ENCODE assay signal across 8 cellular contexts in genomic region chr12:57896139-57896436, GRCh38. TPM values are rescaled to one million over a fixed set of nuclear protein-coding genes. Genes with fewer than 3 reads are reported as not detected.
DNase-seq lines count a peak whose midpoint lies in the region; ATAC-seq, FAIRE-seq and TF ChIP-seq lines count a peak whose summit lies in the region.

No MANE protein-coding gene starts in this region.

- no peaks in the 10 kb centered on the region for H3K36me3 ChIP-seq in A673 (ENCODE audit: insufficient read depth, low read length, poor library complexity, severe bottlenecking)
- H3K36me3 ChIP-seq in HUES64 (ENCODE audit: insufficient read depth, low read length): no peaks in the 10 kb centered on the region
- H3K36me3 ChIP-seq in bronchial epithelial cell (ENCODE audit: control insufficient read depth, insufficient read depth, low read length): no peaks in the 10 kb centered on the region
- no peaks in the 10 kb centered on the region for H3K36me3 ChIP-seq in mesenchymal stem cell (ENCODE audit: control insufficient read depth in 1 of 2, insufficient read depth in 2 of 2, low read depth in 1 of 2, low read length in 2 of 2)

- H3K9me3 ChIP-seq in A673 (ENCODE audit: low read depth, low read length, poor library complexity, severe bottlenecking) (no peaks in the 10 kb centered on the region), HUES64 (ENCODE audit: insufficient read depth, low read depth, low read length) (no peaks in the 10 kb centered on the region), mesenchymal stem cell (ENCODE audit: control insufficient read depth, low read length) (no peaks in the 10 kb centered on the region)

- H4K8ac ChIP-seq in mesenchymal stem cell (ENCODE audit: low read length): peak overlapping the region; percentile 57

- H3K4me1 ChIP-seq in A673 (ENCODE audit: insufficient read depth, low read length, poor library complexity, severe bottlenecking) (peaks cover 78% of the 10 kb centered on the region), HUES64 (ENCODE audit: insufficient read depth, low read length) (peaks cover 25% of the 10 kb centered on the region), mesenchymal stem cell (ENCODE audit: control insufficient read depth, insufficient read depth, low read depth, low read length) (peaks cover 33% of the 10 kb centered on the region)

- H4K91ac ChIP-seq in mesenchymal stem cell (ENCODE audit: low read length): peak overlapping the region; percentile 100

- H3K4me3 ChIP-seq in A673 (ENCODE audit: low read depth, low read length, poor library complexity, severe bottlenecking) (peak overlapping the region; percentile 54), HUES64 (ENCODE audit: low read length) (peak overlapping the region; percentile 58), bronchial epithelial cell (ENCODE audit: low read depth, low read length) (peak overlapping the region; percentile 47), mesenchymal stem cell (ENCODE audit: insufficient read depth in 1 of 2, low read depth in 1 of 2, low read length in 2 of 2) (peak overlapping the region; percentile 56 to 60)

- H3K4ac ChIP-seq in mesenchymal stem cell (ENCODE audit: low read depth in 1 of 2, low read length in 2 of 2): peak overlapping the region; percentile 100

- H3K23ac ChIP-seq in mesenchymal stem cell (ENCODE audit: low read length in 2 of 2): peak overlapping the region in 1 of 2 experiments; percentile 81

- H3K4me2 ChIP-seq in mesenchymal stem cell (ENCODE audit: low read length, poor library complexity, severe bottlenecking): peak overlapping the region; percentile 85

- peak overlapping the region; percentile 89 to 95 for H3K14ac ChIP-seq in mesenchymal stem cell (ENCODE audit: low read length in 2 of 2)

- H3K27ac ChIP-seq in A673 (ENCODE audit: low read depth, low read length, poor library complexity, severe bottlenecking): peak overlapping the region; percentile 97
- H3K27ac ChIP-seq in HUES64 (ENCODE audit: low read depth, low read length): no peak overlapping the region
- H3K27ac ChIP-seq in mesenchymal stem cell (ENCODE audit: low read length, poor library complexity, severe bottlenecking): peak overlapping the region; percentile 59

- BruUV-seq in A673 (replicated peaks; lab: Mats Ljungman, UMichigan): no TSS peak

- CTCF ChIA-PET in A673 (lab: Charles Lee): interaction anchor here (0.6 kb wide), 1 partner anchor 21 kb away, joined by 4 read pairs; no protein-coding TSS in a partner anchor

- peaks cover 8% of the 10 kb centered on the region for H3K79me1 ChIP-seq in mesenchymal stem cell (replicated peaks; ENCODE audit: low read length, poor library complexity, severe bottlenecking)

- H2BK5ac ChIP-seq in mesenchymal stem cell (ENCODE audit: low read depth, low read length, poor library complexity, severe bottlenecking): peak overlapping the region; percentile 96

- no peak for FAIRE-seq in bronchial epithelial cell (lab: Jason Lieb, UNC)
- no peak for FAIRE-seq in urothelium cell line (lab: Jason Lieb, UNC)

- DNase-seq in A673 (ENCODE audit: low spot score) (peak; percentile 83), bronchial epithelial cell (ENCODE audit: low read depth) (no peak), mesenchymal stem cell (peak; percentile 39), urothelium cell line (ENCODE audit: low spot score) (no peak), posterior vena cava (ENCODE audit: low spot score) (no peak), erythroblast (lab: John Stamatoyannopoulos, UW) (no peak)

- TF ChIP-seq CTCF in A673 (conservative IDR thresholded peaks at IDR 0.05; ENCODE audit: low read depth, low read length): no peak
- no peak for TF ChIP-seq CTCF in bronchial epithelial cell (IDR thresholded peaks at IDR 0.05; ENCODE audit: insufficient read depth, low read length, severe bottlenecking)

- intact Hi-C loops in A673 (cut with micrococcal nuclease; ENCODE audit: unreplicated experiment) (no loop called here), posterior vena cava (cut with DNase I) (loop anchor here (1.0 to 2.0 kb wide), 2 partner anchors 51 to 142 kb away; no protein-coding TSS in a partner anchor)

- 39% methylated on average over 6 of the region's 6 CpGs for WGBS in HUES64
- 25% methylated on average over 6 of the region's 6 CpGs for WGBS in mesenchymal stem cell

- no peaks in the 10 kb centered on the region for H3K27me3 ChIP-seq in A673 (replicated peaks; ENCODE audit: insufficient read depth, low read depth, low read length, poor library complexity)
- peaks cover 12% of the 10 kb centered on the region for H3K27me3 ChIP-seq in HUES64 (ENCODE audit: insufficient read depth, low read length)
- no peaks in the 10 kb centered on the region for H3K27me3 ChIP-seq in bronchial epithelial cell (ENCODE audit: control insufficient read depth, insufficient read depth, low read length)
- no peaks in the 10 kb centered on the region for H3K27me3 ChIP-seq in mesenchymal stem cell (ENCODE audit: control insufficient read depth in 1 of 2, insufficient read depth in 1 of 2, low read length in 2 of 2)

- H2AFZ ChIP-seq in mesenchymal stem cell (ENCODE audit: low read depth, low read length): no peak overlapping the region

- peak overlapping the region; percentile 100 for H3K18ac ChIP-seq in mesenchymal stem cell (ENCODE audit: low read depth in 1 of 2, low read length in 2 of 2)

- no peak for TF ChIP-seq POLR2A in erythroblast (IDR thresholded peaks at IDR 0.05; ENCODE audit: low read length)

- H3K9ac ChIP-seq in HUES64 (ENCODE audit: low read depth, low read length) (peak overlapping the region; percentile 72), mesenchymal stem cell (ENCODE audit: low read length) (peak overlapping the region; percentile 80)

- H2BK12ac ChIP-seq in mesenchymal stem cell (ENCODE audit: low read length in 2 of 2): peak overlapping the region; percentile 75 to 94

- peak overlapping the region; percentile 96 for H2AK5ac ChIP-seq in mesenchymal stem cell (ENCODE audit: low read length, severe bottlenecking)

- no peak for ATAC-seq in HG03520 (IDR thresholded peaks at IDR 0.05; ENCODE audit: unreplicated experiment)

- H2BK15ac ChIP-seq in mesenchymal stem cell (ENCODE audit: low read depth, poor library complexity, severe bottlenecking): peak overlapping the region; percentile 96

- POLR2A ChIA-PET in A673 (lab: Charles Lee; ENCODE audit: low non-redundant PET): interaction anchor here (0.6 kb wide), 1 partner anchor 102 kb away, joined by 3 read pairs; no protein-coding TSS in a partner anchor

- H2BK120ac ChIP-seq in mesenchymal stem cell (ENCODE audit: low read depth, low read length): peak overlapping the region; percentile 100

RNA-seq across cellular contexts. Expression of gene ATP23, which starts 45.3 kb away (rescaled TPM):
- total RNA-seq in A673 (2021) (7.7 and 13.6 TPM in 2 replicates), bronchial epithelial cell (6.6 and 10.8 TPM in 2 replicates), posterior vena cava (1 to 10 TPM; 5.6 to 5.7 TPM)
- 8.5 TPM for polyA plus RNA-seq in HUES64 (2013, experiment 1 of 2)
- polyA plus RNA-seq in HUES64 (2013, experiment 2 of 2): 10.0 TPM
- 6.5 TPM for polyA plus RNA-seq in mesenchymal stem cell (2013, experiment 1 of 2)
- 5.7 TPM for polyA plus RNA-seq in mesenchymal stem cell (2013, experiment 2 of 2)

RNA-seq across cellular contexts. Expression of gene CTDSP2, which starts 49.6 kb away (rescaled TPM):
- total RNA-seq in A673 (2021): 115 and 132 TPM in 2 replicates
- 54.8 TPM for polyA plus RNA-seq in HUES64 (2013, experiment 1 of 2)
- 65.4 TPM for polyA plus RNA-seq in HUES64 (2013, experiment 2 of 2)
- total RNA-seq in bronchial epithelial cell: 29.3 and 36.3 TPM in 2 replicates
- 136 TPM for polyA plus RNA-seq in mesenchymal stem cell (2013, experiment 1 of 2)
- polyA plus RNA-seq in mesenchymal stem cell (2013, experiment 2 of 2): 129 TPM
- total RNA-seq in posterior vena cava: 100 to 1,000 TPM; 135 to 138 TPM

Comparison
In these comparisons a context has a peak if more than half of its experiments do, and no peak if none do; other contexts are left out.
1. DNase-seq: peak in A673 (single experiment) and mesenchymal stem cell (single experiment); none in bronchial epithelial cell (single experiment), urothelium cell line (single experiment), posterior vena cava (single experiment) and erythroblast (0 of 2).
2. Peak in every context shown above with its lines, with median percentiles within 50 percentile points of each other: H3K4me3 ChIP-seq.